18 cellular contexts compared by ENCODE assay signal in genomic region chr2:186709529-186710455, GRCh38. TPM values are rescaled to one million over a fixed set of nuclear protein-coding genes. Genes with fewer than 3 reads are reported as not detected.
A peak's percentile ranks its signal among the peaks of the same experiment; 100 is the strongest.
DNase-seq lines count a peak whose midpoint lies in the region; ATAC-seq, FAIRE-seq and TF ChIP-seq lines count a peak whose summit lies in the region.
"Had no signal": no experiment of that assay in that cellular context is flagged by ENCODE, and none has a peak within 500 bp of the region (broad histone marks: within the 10 kb centered on the region; RNA-seq: fewer than 3 reads in every experiment).

No MANE protein-coding gene starts in this region.

- H3K27ac ChIP-seq in mesenchymal stem cell (ENCODE audit: low read length, poor library complexity, severe bottlenecking), result no peak overlapping the region
- H3K27ac ChIP-seq: GM23248, SJSA1 had no signal

- no peak for TF ChIP-seq POLR2A in GM12891 (IDR thresholded peaks at IDR 0.05; ENCODE audit: low read depth, low read length)

- peaks cover 3% of the 10 kb centered on the region for H3K79me1 ChIP-seq in mesenchymal stem cell (replicated peaks; ENCODE audit: low read length, poor library complexity, severe bottlenecking)

- no peak overlapping the region for H3K23ac ChIP-seq in mesenchymal stem cell (ENCODE audit: low read length in 2 of 2)

- no peak overlapping the region for H3K4ac ChIP-seq in mesenchymal stem cell (ENCODE audit: low read depth in 1 of 2, low read length in 2 of 2)

- WGBS in mesenchymal stem cell, result 77% methylated on average over 3 of the region's 6 CpGs

- H2AK5ac ChIP-seq in mesenchymal stem cell (ENCODE audit: low read length, severe bottlenecking), result no peak overlapping the region

- no peak overlapping the region for H3K18ac ChIP-seq in mesenchymal stem cell (ENCODE audit: low read depth in 1 of 2, low read length in 2 of 2)

- H3K4me1 Mint-ChIP-seq in stimulated activated naive B cell treated with anti-CD40 and anti-IgM and Interleukin-4, amounts not matched to agents 10 μg/mL and 1 μg/mL and 100 μg/mL, for 72 hours, result peaks cover 2 to 16% of the 10 kb centered on the region in 2 donors

- no peak overlapping the region for H3K27ac Mint-ChIP-seq in stimulated activated naive B cell treated with anti-CD40 and anti-IgM and Interleukin-4, amounts not matched to agents 10 μg/mL and 1 μg/mL and 100 μg/mL, for 72 hours
- H3K27ac Mint-ChIP-seq: CD8-positive, alpha-beta T cell had no signal

- no peak overlapping the region for H2BK5ac ChIP-seq in mesenchymal stem cell (ENCODE audit: low read depth, low read length, poor library complexity, severe bottlenecking)

- ATAC-seq in HG03175 (IDR thresholded peaks at IDR 0.05; ENCODE audit: unreplicated experiment), result peak; percentile 55
- ATAC-seq in stimulated activated naive B cell treated with anti-CD40 and anti-IgM and Interleukin-4, amounts not matched to agents 10 μg/mL and 1 μg/mL and 100 μg/mL, for 72 hours (replicated peaks), result peak; percentile 80 to 82
- no peak for ATAC-seq in stimulated activated naive CD8-positive, alpha-beta T cell treated with anti-CD3 and anti-CD28 coated beads, Interleukin-15, Interleukin-2, amounts not matched to agents 100 U/mL and 50 U/mL, for 24 hours
- no peak for ATAC-seq in GM18909 (IDR thresholded peaks at IDR 0.05; ENCODE audit: poor library complexity, unreplicated experiment)
- ATAC-seq: CD8-positive, alpha-beta T cell had no signal

- no peaks in the 10 kb centered on the region for H3K4me1 ChIP-seq in mesenchymal stem cell (ENCODE audit: control insufficient read depth, insufficient read depth, low read depth, low read length)
- H3K4me1 ChIP-seq: BE2C, SJSA1 had no signal

- H2BK12ac ChIP-seq in mesenchymal stem cell (ENCODE audit: low read length in 2 of 2), result no peak overlapping the region

- no peaks in the 10 kb centered on the region for H3K9me3 ChIP-seq in mesenchymal stem cell (ENCODE audit: control insufficient read depth, low read length)
- H3K9me3 ChIP-seq: BE2C, SJSA1 had no signal

- FAIRE-seq in GM12891 (lab: Jason Lieb, UNC), result peak; percentile 20

- H2BK15ac ChIP-seq in mesenchymal stem cell (ENCODE audit: low read depth, poor library complexity, severe bottlenecking), result no peak overlapping the region

- peaks cover 0 to 2% of the 10 kb centered on the region in 2 donors for H3K27me3 Mint-ChIP-seq in stimulated activated naive B cell treated with anti-CD40 and anti-IgM and Interleukin-4, amounts not matched to agents 10 μg/mL and 1 μg/mL and 100 μg/mL, for 72 hours

- no peak overlapping the region for H4K91ac ChIP-seq in mesenchymal stem cell (ENCODE audit: low read length)

- H3K4me3 ChIP-seq in mesenchymal stem cell (ENCODE audit: insufficient read depth in 1 of 2, low read depth in 1 of 2, low read length in 2 of 2), result no peak overlapping the region
- H3K4me3 ChIP-seq: GM23248, SJSA1 had no signal

- DNase-seq in GM12891 (ENCODE audit: insufficient read length, low spot score) (no peak), NCI-H69 (lab: John Stamatoyannopoulos, UW) (peak; percentile 54), mesenchymal stem cell (no peak)
- DNase-seq in stimulated activated naive B cell treated with anti-CD40 and anti-IgM and Interleukin-4, amounts not matched to agents 10 μg/mL and 1 μg/mL and 100 μg/mL, for 72 hours, result no peak
- DNase-seq in stimulated activated naive CD8-positive, alpha-beta T cell treated with anti-CD3 and anti-CD28 coated beads, Interleukin-15, Interleukin-2, amounts not matched to agents 100 U/mL and 50 U/mL, for 24 hours, result no peak
- DNase-seq: BE2C; CD8-positive, alpha-beta T cell; DND-41; GM23248; HCEC 1CT; MV-4-11; NCI-H1436 treated with DMSO at 0.1 percent for 48 hours; NCI-H2081 treated with DMSO at 0.1 percent for 48 hours; NCI-H774; SW 1271 had no signal

- H3K4me2 ChIP-seq in mesenchymal stem cell (ENCODE audit: low read length, poor library complexity, severe bottlenecking), result no peak overlapping the region

- H3K27me3 ChIP-seq in mesenchymal stem cell (ENCODE audit: control insufficient read depth in 1 of 2, insufficient read depth in 1 of 2, low read length in 2 of 2), result no peaks in the 10 kb centered on the region
- H3K27me3 ChIP-seq: BE2C, SJSA1 had no signal

- peak overlapping the region in 1 of 2 donors; percentile 7 for H3K4me3 Mint-ChIP-seq in stimulated activated naive B cell treated with anti-CD40 and anti-IgM and Interleukin-4, amounts not matched to agents 10 μg/mL and 1 μg/mL and 100 μg/mL, for 72 hours
- H3K4me3 Mint-ChIP-seq: CD8-positive, alpha-beta T cell had no signal

- H3K9me3 Mint-ChIP-seq in stimulated activated naive B cell treated with anti-CD40 and anti-IgM and Interleukin-4, amounts not matched to agents 10 μg/mL and 1 μg/mL and 100 μg/mL, for 72 hours, result no peaks in the 10 kb centered on the region
- H3K9me3 Mint-ChIP-seq: CD8-positive, alpha-beta T cell had no signal

- no peak overlapping the region for H2AFZ ChIP-seq in mesenchymal stem cell (ENCODE audit: low read depth, low read length)
- H2AFZ ChIP-seq: GM23248 had no signal

- H3K14ac ChIP-seq in mesenchymal stem cell (ENCODE audit: low read length in 2 of 2), result no peak overlapping the region

- H2BK120ac ChIP-seq in mesenchymal stem cell (ENCODE audit: low read depth, low read length), result no peak overlapping the region

- no peak overlapping the region for H4K8ac ChIP-seq in mesenchymal stem cell (ENCODE audit: low read length)

- no peaks in the 10 kb centered on the region for H3K36me3 ChIP-seq in mesenchymal stem cell (ENCODE audit: control insufficient read depth in 1 of 2, insufficient read depth in 2 of 2, low read depth in 1 of 2, low read length in 2 of 2)
- H3K36me3 ChIP-seq: BE2C, SJSA1 had no signal

- H3K9ac ChIP-seq in mesenchymal stem cell (ENCODE audit: low read length), result no peak overlapping the region
- H3K9ac ChIP-seq: GM23248 had no signal

- no peaks in the 10 kb centered on the region for H3K36me3 Mint-ChIP-seq in stimulated activated naive B cell treated with anti-CD40 and anti-IgM and Interleukin-4, amounts not matched to agents 10 μg/mL and 1 μg/mL and 100 μg/mL, for 72 hours
- H3K36me3 Mint-ChIP-seq: CD8-positive, alpha-beta T cell had no signal

TF ChIP-seq in GM12891, 5 proteins besides CTCF, POLR2A, EP300 and RAD21:
- TF ChIP-seq POLR2AphosphoS5 (IDR thresholded peaks at IDR 0.05; ENCODE audit: low read depth, low read length), result no peak
- no peak for TF ChIP-seq SPI1 (IDR thresholded peaks at IDR 0.05; ENCODE audit: low read depth, low read length)
- TF ChIP-seq POU2F2 (IDR thresholded peaks at IDR 0.05; ENCODE audit: low read depth, low read length), result no peak
- no peak for TF ChIP-seq PAX5 (IDR thresholded peaks at IDR 0.05; ENCODE audit: insufficient read depth, low read length, severe bottlenecking)
- TF ChIP-seq TAF1 (IDR thresholded peaks at IDR 0.05; ENCODE audit: low read depth, low read length), result no peak

RNA-seq across cellular contexts. Expression of gene FAM171B, which starts 15.9 kb away (rescaled TPM):
- 0.72 TPM for polyA plus RNA-seq in GM12891 (2012; ENCODE audit: low read depth, missing spikeins)
- polyA plus RNA-seq in mesenchymal stem cell (2013, experiment 1 of 2), result 4.1 TPM
- 4.5 TPM for polyA plus RNA-seq in mesenchymal stem cell (2013, experiment 2 of 2)

Comparison
In these comparisons a context has a peak if more than half of its experiments do, and no peak if none do; other contexts are left out.
1. ATAC-seq: peak in HG03175 (single experiment) and stimulated activated naive B cell treated with anti-CD40 and anti-IgM and Interleukin-4, amounts not matched to agents 10 μg/mL and 1 μg/mL and 100 μg/mL, for 72 hours (2 of 2); none in stimulated activated naive CD8-positive, alpha-beta T cell treated with anti-CD3 and anti-CD28 coated beads, Interleukin-15, Interleukin-2, amounts not matched to agents 100 U/mL and 50 U/mL, for 24 hours (single experiment) and GM18909 (single experiment).